8 cellular contexts compared by ENCODE assay signal in genomic region chr5:98928802-98929122, GRCh38. TPM values are rescaled to one million over a fixed set of nuclear protein-coding genes. Genes with fewer than 3 reads are reported as not detected.
DNase-seq lines count a peak whose midpoint lies in the region; TF ChIP-seq lines count a peak whose summit lies in the region.

CHD1 (minus strand) TSS chr5:98929007; CDS start chr5:98926386, 2,621 bp downstream.

- peak within 1 kb of the TSS; percentile 81 for H3K18ac ChIP-seq in H9 (ENCODE audit: insufficient read length, low read depth, low read length)

- H3K79me2 ChIP-seq in H9 (ENCODE audit: insufficient read depth, low read length) (peaks cover 13% of the 10 kb centered on the region; the same call in 1 of the 2 replicates), MM.1S (ENCODE audit: low read length) (peaks cover 59% of the 10 kb centered on the region), neural progenitor cell (ENCODE audit: low read depth) (peaks cover 72% of the 10 kb centered on the region)

- no peaks in the 10 kb centered on the region for H3K9me3 Mint-ChIP-seq in H9
- no peaks in the 10 kb centered on the region for H3K9me3 Mint-ChIP-seq in neural progenitor cell

- H2AFZ ChIP-seq in H9 (ENCODE audit: low read length) (no peak within 1 kb of the TSS), MM.1S (ENCODE audit: low read length) (peak within 1 kb of the TSS; percentile 94), neural progenitor cell (replicated peaks) (peak within 1 kb of the TSS; percentile 95)

- no peak within 1 kb of the TSS for H3K56ac ChIP-seq in H9 (ENCODE audit: insufficient read length, low read depth, low read length)

- H3K4me1 ChIP-seq in H9 (ENCODE audit: insufficient read depth, low read length): no peaks in the 10 kb centered on the region
- H3K4me1 ChIP-seq in MM.1S (ENCODE audit: low read length): peaks cover 10% of the 10 kb centered on the region; the same call in 1 of the 2 replicates
- peaks cover 24% of the 10 kb centered on the region for H3K4me1 ChIP-seq in neural progenitor cell
- no peaks in the 10 kb centered on the region for H3K4me1 ChIP-seq in stomach smooth muscle (ENCODE audit: control insufficient read depth, insufficient read depth, low read length)

- in situ Hi-C loops in G401 (cut with HindIII; ENCODE audit: low sequenced_read_pairs): no loop called here

- no peak within 1 kb of the TSS for H2BK120ac ChIP-seq in H9 (ENCODE audit: low read depth, low read length, poor library complexity, severe bottlenecking)

- WGBS in H9 (ENCODE audit: extremely low coverage, insufficient read length, low lambda C conversion rate): no CpG with 5 or more reads among the region's 58 CpGs

- H3K23ac ChIP-seq in H9 (ENCODE audit: insufficient read length, low read depth, low read length): no peak within 1 kb of the TSS

- peak within 1 kb of the TSS; percentile 84 for H3K9ac ChIP-seq in H9 (ENCODE audit: extremely low read depth, insufficient read length, low read length)
- H3K9ac ChIP-seq in MM.1S (ENCODE audit: low read length): peak within 1 kb of the TSS; percentile 99
- peak within 1 kb of the TSS; percentile 92 for H3K9ac ChIP-seq in neural progenitor cell
- peak within 1 kb of the TSS; percentile 100 for H3K9ac ChIP-seq in stomach smooth muscle (ENCODE audit: low read length in 2 of 2)

- H2BK15ac ChIP-seq in H9 (ENCODE audit: low read depth, low read length): no peak within 1 kb of the TSS

- H4K5ac ChIP-seq in H9 (ENCODE audit: insufficient read length, low read depth, low read length): no peak within 1 kb of the TSS

- H3K4me2 ChIP-seq in H9 (ENCODE audit: insufficient read depth, insufficient read length, low read length) (peak within 1 kb of the TSS; percentile 97), MM.1S (ENCODE audit: low read depth, low read length) (peak within 1 kb of the TSS; percentile 85), neural progenitor cell (peak within 1 kb of the TSS; percentile 94)

- no peak within 1 kb of the TSS for H3T11ph ChIP-seq in H9 (ENCODE audit: low read length)

- H3K14ac ChIP-seq in H9 (ENCODE audit: insufficient read depth, low read length): peak within 1 kb of the TSS; percentile 88

- H3K23me2 ChIP-seq in H9 (ENCODE audit: insufficient read length, low read depth, low read length, poor library complexity, severe bottlenecking): peaks cover 8% of the 10 kb centered on the region

- peak within 1 kb of the TSS; percentile 97 for H3K4me3 ChIP-seq in MM.1S (ENCODE audit: low read length)
- H3K4me3 ChIP-seq in fibroblast of villous mesenchyme (ENCODE audit: low read depth, low read length): peak within 1 kb of the TSS; percentile 87
- peak within 1 kb of the TSS; percentile 97 for H3K4me3 ChIP-seq in neural progenitor cell
- H3K4me3 ChIP-seq in stomach smooth muscle (ENCODE audit: low read length in 2 of 2): peak within 1 kb of the TSS; percentile 91 to 92

- H4K20me1 ChIP-seq in H9 (ENCODE audit: control insufficient read depth, insufficient read depth, insufficient read length) (no peaks in the 10 kb centered on the region), MM.1S (ENCODE audit: insufficient read depth, low read length) (peaks cover 3% of the 10 kb centered on the region), neural progenitor cell (ENCODE audit: low read depth) (peaks cover 64% of the 10 kb centered on the region)

- H3K79me1 ChIP-seq in H9 (ENCODE audit: insufficient read depth, low read depth, low read length, poor library complexity, severe bottlenecking): peaks cover 2% of the 10 kb centered on the region

- H2BK12ac ChIP-seq in H9 (ENCODE audit: insufficient read length, low read depth, low read length): no peak within 1 kb of the TSS

- H4K8ac ChIP-seq in H9 (replicated peaks; ENCODE audit: insufficient read length, low read depth, low read length): no peak within 1 kb of the TSS

- H3K27me3 ChIP-seq in H9 (ENCODE audit: insufficient read depth, low read length) (no peaks in the 10 kb centered on the region), MM.1S (replicated peaks; ENCODE audit: insufficient read depth, low read length) (no peaks in the 10 kb centered on the region), neural progenitor cell (no peaks in the 10 kb centered on the region), stomach smooth muscle (ENCODE audit: control insufficient read depth in 1 of 2, insufficient read depth in 2 of 2, low read length in 2 of 2) (no peaks in the 10 kb centered on the region)

- DNase-seq in G401 (ENCODE audit: low spot score): peak; percentile 95
- DNase-seq in H9: peak; percentile 96
- peak; percentile 97 for DNase-seq in MM.1S
- peak; percentile 82 to 91 for DNase-seq in SHP77 (lab: John Stamatoyannopoulos, UW)
- DNase-seq in activated gamma-delta T cell (lab: John Stamatoyannopoulos, UW): peak; percentile 93
- DNase-seq in fibroblast of villous mesenchyme (ENCODE audit: low read depth): peak; percentile 97
- peak; percentile 99 for DNase-seq in neural progenitor cell (ENCODE audit: low spot score)

- H3K9me3 ChIP-seq in H9 (ENCODE audit: control insufficient read depth, low read depth, low read length) (no peaks in the 10 kb centered on the region), MM.1S (replicated peaks; ENCODE audit: insufficient read depth, low read length) (no peaks in the 10 kb centered on the region), neural progenitor cell (ENCODE audit: low read depth) (no peaks in the 10 kb centered on the region), stomach smooth muscle (ENCODE audit: control insufficient read depth in 2 of 2, low read length in 2 of 2) (no peaks in the 10 kb centered on the region)

- H3K4me1 Mint-ChIP-seq in H9: peaks cover 18 to 26% of the 10 kb centered on the region in 2 experiments
- H3K4me1 Mint-ChIP-seq in neural progenitor cell: peaks cover 26% of the 10 kb centered on the region

- peaks cover 6 to 24% (median 21%) of the 10 kb centered on the region in 3 experiments; a peak in 5 of 7 replicates for H3K36me3 Mint-ChIP-seq in H9 (ENCODE audit: insufficient read depth in 1 of 3, low read depth in 3 of 3)
- peaks cover 13% of the 10 kb centered on the region for H3K36me3 Mint-ChIP-seq in neural progenitor cell

- H2AK5ac ChIP-seq in H9 (ENCODE audit: insufficient read length, low read length): no peak within 1 kb of the TSS

- H4K91ac ChIP-seq in H9 (ENCODE audit: insufficient read length, low read depth, low read length): no peak within 1 kb of the TSS

- H3K27ac Mint-ChIP-seq in H9: peak within 1 kb of the TSS; percentile 99
- peak within 1 kb of the TSS; percentile 86 for H3K27ac Mint-ChIP-seq in neural progenitor cell

- H3K27me3 Mint-ChIP-seq in H9 (ENCODE audit: low read depth): no peaks in the 10 kb centered on the region
- H3K27me3 Mint-ChIP-seq in neural progenitor cell (ENCODE audit: insufficient read depth, low read depth): no peaks in the 10 kb centered on the region

- H2BK5ac ChIP-seq in H9 (ENCODE audit: insufficient read length, low read length): no peak within 1 kb of the TSS

- H3F3A ChIP-seq in MM.1S (ENCODE audit: insufficient read depth, low read length): peaks cover 27% of the 10 kb centered on the region
- peaks cover 32% of the 10 kb centered on the region for H3F3A ChIP-seq in neural progenitor cell (ENCODE audit: low read depth)

- H3K27ac ChIP-seq in H9 (ENCODE audit: insufficient read length, low read depth, low read length): peak within 1 kb of the TSS; percentile 42
- H3K27ac ChIP-seq in MM.1S (ENCODE audit: low read length): peak within 1 kb of the TSS; percentile 99
- peak within 1 kb of the TSS; percentile 99 for H3K27ac ChIP-seq in neural progenitor cell
- H3K27ac ChIP-seq in stomach smooth muscle (ENCODE audit: low read length): peak within 1 kb of the TSS; percentile 100

- no peaks in the 10 kb centered on the region for H3K9me2 ChIP-seq in MM.1S (replicated peaks; ENCODE audit: insufficient read depth, low read length)

- H3K4ac ChIP-seq in H9 (ENCODE audit: low read depth, low read length): no peak within 1 kb of the TSS

- H3K36me3 ChIP-seq in MM.1S (replicated peaks; ENCODE audit: insufficient read depth, low read length) (peaks cover 8% of the 10 kb centered on the region; the same call in 1 of the 2 replicates), neural progenitor cell (peaks cover 22% of the 10 kb centered on the region), stomach smooth muscle (ENCODE audit: control insufficient read depth in 2 of 2, insufficient read depth in 2 of 2, low read length in 2 of 2) (peaks cover 3 to 7% of the 10 kb centered on the region in 2 donors)

- peak within 1 kb of the TSS; percentile 87 to 92 for H3K4me3 Mint-ChIP-seq in H9
- peak within 1 kb of the TSS; percentile 94 for H3K4me3 Mint-ChIP-seq in neural progenitor cell

- TF ChIP-seq CTCF in H9 (conservative IDR thresholded peaks at IDR 0.05): no peak
- TF ChIP-seq CTCF in MM.1S (IDR thresholded peaks at IDR 0.05; ENCODE audit: low read length): no peak
- no peak for TF ChIP-seq CTCF in fibroblast of villous mesenchyme (IDR thresholded peaks at IDR 0.05; ENCODE audit: insufficient read depth, low read depth, low read length)
- no peak for TF ChIP-seq CTCF in neural progenitor cell (IDR thresholded peaks at IDR 0.05)

- H2BK20ac ChIP-seq in H9 (ENCODE audit: low read depth, low read length, poor library complexity, severe bottlenecking): no peak within 1 kb of the TSS

RNA-seq across cellular contexts. Expression of gene CHD1, which starts in this region (rescaled TPM):
- 38.9 and 65.4 TPM in 2 replicates for total RNA-seq in G401 (2014; rRNA removed; shearing (Covaris generic))
- 62.7 and 63.5 TPM in 2 replicates for total RNA-seq in H9 (2021)
- total RNA-seq in fibroblast of villous mesenchyme: 37.0 and 50.1 TPM in 2 replicates
- 112 and 198 TPM in 2 replicates for total RNA-seq in neural progenitor cell (ENCODE audit: low replicate concordance)

Comparison
In these comparisons a context has a peak if more than half of its experiments do, and no peak if none do; other contexts are left out.
1. Peak in every context shown above with its lines: DNase-seq, H3K4me3 ChIP-seq and H3K27ac ChIP-seq.
2. H3K27ac ChIP-seq: peak in every context shown above with its lines; median percentile 100 in stomach smooth muscle; 99 in MM.1S; 99 in neural progenitor cell; 42 in H9.